ENCODE assay signal across 31 cellular contexts in genomic region chr10:34578468-34578867, GRCh38.
"Had no signal": no experiment of that assay in that cellular context is flagged by ENCODE, and none has a peak within 500 bp of the region (broad histone marks: within the 10 kb centered on the region; RNA-seq: fewer than 3 reads in every experiment).

No MANE protein-coding gene starts in this region.

- H3K4me2 ChIP-seq: neural progenitor cell, smooth muscle cell had no signal

- H3K27me3 ChIP-seq: neural progenitor cell, ovary, spleen, suprapubic skin, testis, tibial artery, transverse colon, upper lobe of right lung, uterus had no signal

- H3K4me1 Mint-ChIP-seq: natural killer cell; stimulated activated memory B cell treated with anti-CD40 and anti-IgM and Interleukin-4, amounts not matched to agents 10 μg/mL and 1 μg/mL and 100 μg/mL, for 72 hours; stimulated activated naive CD8-positive, alpha-beta T cell treated with anti-CD3 and anti-CD28 coated beads, Interleukin-15, amount 100 ng/mL, for 72 hours had no signal

- H3K4me3 Mint-ChIP-seq: natural killer cell; nephron; neural progenitor cell; stimulated activated memory B cell treated with anti-CD40 and anti-IgM and Interleukin-4, amounts not matched to agents 10 μg/mL and 1 μg/mL and 100 μg/mL, for 72 hours; stimulated activated naive CD8-positive, alpha-beta T cell treated with anti-CD3 and anti-CD28 coated beads, Interleukin-15, amount 100 ng/mL, for 72 hours; type B pancreatic cell had no signal

- H3K9me3 Mint-ChIP-seq: natural killer cell; nephron; neural progenitor cell; stimulated activated naive CD8-positive, alpha-beta T cell treated with anti-CD3 and anti-CD28 coated beads, Interleukin-15, amount 100 ng/mL, for 72 hours; type B pancreatic cell had no signal

- DNase-seq: natural killer cell; occipital lobe; ovary; posterior cingulate gyrus; psoas muscle; right cardiac atrium; spleen; stimulated activated CD4-positive, alpha-beta T cell treated with anti-CD3 and anti-CD28 coated beads, Interleukin-12 subunit alpha, Interleukin-12 subunit beta, amount 100 ng/mL, for 4 hours; stimulated activated CD4-positive, alpha-beta T cell treated with anti-CD3 and anti-CD28 coated beads, Interleukin-1b, Interleukin-23, amount 100 ng/mL, for 48 hours; stimulated activated CD4-positive, alpha-beta T cell treated with anti-CD3 and anti-CD28 coated beads, Interleukin-4, amount 100 ng/mL, for 1 hour; stimulated activated CD4-positive, alpha-beta T cell treated with anti-CD3 and anti-CD28 coated beads, Interleukin-4, amount 100 ng/mL, for 4 hours; stimulated activated CD8-positive, alpha-beta memory T cell treated with anti-CD3 and anti-CD28 coated beads, Interleukin-4, amount 100 ng/mL, for 48 hours; stimulated activated naive CD4-positive, alpha-beta T cell; stimulated activated naive CD8-positive, alpha-beta T cell treated with anti-CD3 and anti-CD28 coated beads, Interleukin-15, amount 100 ng/mL, for 72 hours; stimulated activated naive CD8-positive, alpha-beta T cell treated with anti-CD3 and anti-CD28 coated beads, Interleukin-15, Interleukin-2, amounts not matched to agents 100 U/mL and 50 U/mL, for 24 hours; substantia nigra; testis; tibial artery; transverse colon; upper lobe of right lung; uterus had no signal

- H2AFZ ChIP-seq: neural progenitor cell, parathyroid adenoma had no signal

- H3K4me3 ChIP-seq: neural progenitor cell, ovary, psoas muscle, skin epidermis, smooth muscle cell, spleen, suprapubic skin, testis, tibial artery, transverse colon, upper lobe of right lung, uterus had no signal

- H3K27ac ChIP-seq: neural progenitor cell, ovary, parathyroid adenoma, psoas muscle, skin epidermis, spleen, suprapubic skin, testis, tibial artery, transverse colon, upper lobe of right lung, uterus had no signal

- H3K27me3 Mint-ChIP-seq: progenitor cell of endocrine pancreas; stimulated activated memory B cell treated with anti-CD40 and anti-IgM and Interleukin-4, amounts not matched to agents 10 μg/mL and 1 μg/mL and 100 μg/mL, for 72 hours; stimulated activated naive CD8-positive, alpha-beta T cell treated with anti-CD3 and anti-CD28 coated beads, Interleukin-15, amount 100 ng/mL, for 72 hours; type B pancreatic cell had no signal

- H3K36me3 Mint-ChIP-seq: natural killer cell; neural progenitor cell; stimulated activated memory B cell treated with anti-CD40 and anti-IgM and Interleukin-4, amounts not matched to agents 10 μg/mL and 1 μg/mL and 100 μg/mL, for 72 hours; type B pancreatic cell had no signal

- ATAC-seq: natural killer cell; psoas muscle; right cardiac atrium; sciatic nerve; stimulated activated memory B cell treated with anti-CD40 and anti-IgM and Interleukin-4, amounts not matched to agents 10 μg/mL and 1 μg/mL and 100 μg/mL, for 72 hours; stimulated activated naive CD8-positive, alpha-beta T cell treated with anti-CD3 and anti-CD28 coated beads, Interleukin-15, amount 100 ng/mL, for 72 hours; stimulated activated naive CD8-positive, alpha-beta T cell treated with anti-CD3 and anti-CD28 coated beads, Interleukin-15, Interleukin-2, amounts not matched to agents 100 U/mL and 50 U/mL, for 24 hours; upper lobe of right lung had no signal

- H3K36me3 ChIP-seq: neural progenitor cell, ovary, spleen, suprapubic skin, tibial artery, transverse colon, upper lobe of right lung, uterus had no signal

- H3K4me1 ChIP-seq: parathyroid adenoma, spleen, testis, upper lobe of right lung had no signal

- H3K27ac Mint-ChIP-seq: natural killer cell; nephron; neural progenitor cell; progenitor cell of endocrine pancreas; stimulated activated memory B cell treated with anti-CD40 and anti-IgM and Interleukin-4, amounts not matched to agents 10 μg/mL and 1 μg/mL and 100 μg/mL, for 72 hours; stimulated activated naive CD8-positive, alpha-beta T cell treated with anti-CD3 and anti-CD28 coated beads, Interleukin-15, amount 100 ng/mL, for 72 hours; type B pancreatic cell had no signal
